26 cellular contexts compared by ENCODE assay signal in genomic region chr1:164842891-164843290, GRCh38.
DNase-seq lines count a peak whose midpoint lies in the region; ATAC-seq and TF ChIP-seq lines count a peak whose summit lies in the region.
"Had no signal": no experiment of that assay in that cellular context is flagged by ENCODE, and none has a peak within 500 bp of the region (broad histone marks: within the 10 kb centered on the region; RNA-seq: fewer than 3 reads in every experiment).

No MANE protein-coding gene starts in this region.

- H3K9ac ChIP-seq in mesenchymal stem cell (ENCODE audit: low read length) = no peak overlapping the region

- H3K4ac ChIP-seq in mesenchymal stem cell (ENCODE audit: low read depth in 1 of 2, low read length in 2 of 2) = no peak overlapping the region

- no peak for ATAC-seq in GM21619 (IDR thresholded peaks at IDR 0.05; ENCODE audit: unreplicated experiment)
- no peak for ATAC-seq in activated T-cell treated with anti-CD3 and anti-CD28 coated beads, Interleukin-2, amount 50 U/mL, for 4 hours
- ATAC-seq: HepG2, K562, Panc1 had no signal

- no peak overlapping the region for H3K4me3 Mint-ChIP-seq in neural crest cell
- no peak overlapping the region for H3K4me3 Mint-ChIP-seq in activated T-cell treated with anti-CD3 and anti-CD28 coated beads, Interleukin-2, amount 50 U/mL, for 4 hours
- H3K4me3 Mint-ChIP-seq: CD4-positive, alpha-beta memory T cell; HFFc6 had no signal

- H2BK12ac ChIP-seq in mesenchymal stem cell (ENCODE audit: low read length in 2 of 2) = no peak overlapping the region

- peaks cover 18% of the 10 kb centered on the region for H3K36me3 Mint-ChIP-seq in neural crest cell (ENCODE audit: low read depth)
- H3K36me3 Mint-ChIP-seq in activated T-cell treated with anti-CD3 and anti-CD28 coated beads, Interleukin-2, amount 50 U/mL, for 4 hours (ENCODE audit: insufficient read depth) = no peaks in the 10 kb centered on the region
- H3K36me3 Mint-ChIP-seq: CD4-positive, alpha-beta memory T cell had no signal

- no peaks in the 10 kb centered on the region for H3K9me3 ChIP-seq in mesenchymal stem cell (ENCODE audit: control insufficient read depth, low read length)
- H3K9me3 ChIP-seq: HAP-1 had no signal

- no peaks in the 10 kb centered on the region for H3K4me1 ChIP-seq in mesenchymal stem cell (ENCODE audit: control insufficient read depth, insufficient read depth, low read depth, low read length)

- H2AK5ac ChIP-seq in mesenchymal stem cell (ENCODE audit: low read length, severe bottlenecking) = no peak overlapping the region

- H3K4me3 ChIP-seq in choroid plexus epithelial cell (ENCODE audit: low read depth, low read length) (no peak overlapping the region), mesenchymal stem cell (ENCODE audit: insufficient read depth in 1 of 2, low read depth in 1 of 2, low read length in 2 of 2) (no peak overlapping the region)
- H3K4me3 ChIP-seq: HAP-1, K562, SK-N-MC had no signal

- no peak overlapping the region for H3K14ac ChIP-seq in mesenchymal stem cell (ENCODE audit: low read length in 2 of 2)

- peaks cover 14% of the 10 kb centered on the region for H3K4me1 Mint-ChIP-seq in neural crest cell
- no peaks in the 10 kb centered on the region for H3K4me1 Mint-ChIP-seq in activated T-cell treated with anti-CD3 and anti-CD28 coated beads, Interleukin-2, amount 50 U/mL, for 4 hours (ENCODE audit: low read depth)
- H3K4me1 Mint-ChIP-seq: CD4-positive, alpha-beta memory T cell had no signal

- H3K27ac ChIP-seq in mesenchymal stem cell (ENCODE audit: low read length, poor library complexity, severe bottlenecking) = no peak overlapping the region
- H3K27ac ChIP-seq: RWPE1, SK-N-MC had no signal

- peak; percentile 60 for DNase-seq in choroid plexus epithelial cell (ENCODE audit: low read depth)
- DNase-seq in mesenchymal stem cell = peak; percentile 24
- no peak for DNase-seq in neural crest cell (ENCODE audit: low read depth, low spot score)
- no peak for DNase-seq in NCI-H748 treated with DMSO at 0.1 percent for 48 hours (lab: John Stamatoyannopoulos, UW)
- DNase-seq in NCI-H1436 treated with DMSO at 0.1 percent for 48 hours (lab: John Stamatoyannopoulos, UW) = no peak
- no peak for DNase-seq in activated T-cell treated with anti-CD3 and anti-CD28 coated beads, Interleukin-2, amount 50 U/mL, for 4 hours
- DNase-seq: C1 segment of cervical spinal cord; CD4-positive, alpha-beta memory T cell; COR-L47; DMS53; GOT3; HFFc6; Kasumi-1; MV-4-11; NCI-H1105 treated with DMSO at 0.1 percent for 48 hours; NCI-H2029; NCI-H446 treated with DMSO at 0.1 percent for 48 hours; NCI-H526 treated with DMSO at 0.1 percent for 48 hours; SHP77 treated with DMSO at 0.1 percent for 48 hours had no signal

- no peak overlapping the region for H3K4me2 ChIP-seq in mesenchymal stem cell (ENCODE audit: low read length, poor library complexity, severe bottlenecking)

- H2BK5ac ChIP-seq in mesenchymal stem cell (ENCODE audit: low read depth, low read length, poor library complexity, severe bottlenecking) = no peak overlapping the region

- TF ChIP-seq CTCF in choroid plexus epithelial cell (conservative IDR thresholded peaks at IDR 0.05; ENCODE audit: low read depth, low read length) (no peak), neural crest cell (conservative IDR thresholded peaks at IDR 0.05) (no peak)

- H3K27ac Mint-ChIP-seq in neural crest cell (ENCODE audit: unreplicated experiment) = peak overlapping the region; percentile 52
- H3K27ac Mint-ChIP-seq: CD4-positive, alpha-beta memory T cell; HFFc6 had no signal

- no peaks in the 10 kb centered on the region for H3K79me1 ChIP-seq in mesenchymal stem cell (replicated peaks; ENCODE audit: low read length, poor library complexity, severe bottlenecking)

- H3K36me3 ChIP-seq in mesenchymal stem cell (ENCODE audit: control insufficient read depth in 1 of 2, insufficient read depth in 2 of 2, low read depth in 1 of 2, low read length in 2 of 2) = peaks cover 4 to 55% of the 10 kb centered on the region in 2 experiments

- H2BK120ac ChIP-seq in mesenchymal stem cell (ENCODE audit: low read depth, low read length) = no peak overlapping the region

- H3K18ac ChIP-seq in mesenchymal stem cell (ENCODE audit: low read depth in 1 of 2, low read length in 2 of 2) = no peak overlapping the region

- no peak overlapping the region for H3K23ac ChIP-seq in mesenchymal stem cell (ENCODE audit: low read length in 2 of 2)

- no peak overlapping the region for H4K91ac ChIP-seq in mesenchymal stem cell (ENCODE audit: low read length)

- no peaks in the 10 kb centered on the region for H3K27me3 ChIP-seq in mesenchymal stem cell (ENCODE audit: control insufficient read depth in 1 of 2, insufficient read depth in 1 of 2, low read length in 2 of 2)

- H3K27me3 Mint-ChIP-seq in neural crest cell (ENCODE audit: low read depth) = no peaks in the 10 kb centered on the region
- no peaks in the 10 kb centered on the region for H3K27me3 Mint-ChIP-seq in activated T-cell treated with anti-CD3 and anti-CD28 coated beads, Interleukin-2, amount 50 U/mL, for 4 hours (ENCODE audit: low read depth)

- 58% methylated on average over 9 of the region's 10 CpGs for WGBS in mesenchymal stem cell

- no peaks in the 10 kb centered on the region for H3K9me3 Mint-ChIP-seq in neural crest cell
- H3K9me3 Mint-ChIP-seq in activated T-cell treated with anti-CD3 and anti-CD28 coated beads, Interleukin-2, amount 50 U/mL, for 4 hours = no peaks in the 10 kb centered on the region
- H3K9me3 Mint-ChIP-seq: HFFc6 had no signal

- H2BK15ac ChIP-seq in mesenchymal stem cell (ENCODE audit: low read depth, poor library complexity, severe bottlenecking) = no peak overlapping the region

- H4K8ac ChIP-seq in mesenchymal stem cell (ENCODE audit: low read length) = no peak overlapping the region

- H2AFZ ChIP-seq in mesenchymal stem cell (ENCODE audit: low read depth, low read length) = no peak overlapping the region

Comparison
In these comparisons a context has a peak if more than half of its experiments do, and no peak if none do; other contexts are left out.
1. DNase-seq: peak in choroid plexus epithelial cell (single experiment) and mesenchymal stem cell (single experiment); none in neural crest cell (single experiment), NCI-H748 treated with DMSO at 0.1 percent for 48 hours (single experiment), NCI-H1436 treated with DMSO at 0.1 percent for 48 hours (single experiment) and activated T-cell treated with anti-CD3 and anti-CD28 coated beads, Interleukin-2, amount 50 U/mL, for 4 hours (single experiment).